Comparison of ENCODE assay signal across 13 cellular contexts in genomic region chr22:43042101-43042780, GRCh38. TPM values are rescaled to one million over a fixed set of nuclear protein-coding genes. Genes with fewer than 3 reads are reported as not detected.
A peak's percentile ranks its signal among the peaks of the same experiment; 100 is the strongest.
DNase-seq lines count a peak whose midpoint lies in the region; ATAC-seq, FAIRE-seq and TF ChIP-seq lines count a peak whose summit lies in the region.
"Had no signal": no experiment of that assay in that cellular context is flagged by ENCODE, and none has a peak within 500 bp of the region (broad histone marks: within the 10 kb centered on the region; RNA-seq: fewer than 3 reads in every experiment).

No MANE protein-coding gene starts in this region.

- POLR2A ChIA-PET in K562 (lab: Yijun Ruan, JAX): no interaction called here

- DNase-seq in H4 (ENCODE audit: low spot score) (peak; percentile 86), NCI-H2171 treated with DMSO at 0.1 percent for 48 hours (lab: John Stamatoyannopoulos, UW) (peak; percentile 96), K562 (ENCODE audit: extremely low read depth in 1 of 4, low spot score in 3 of 4) (no peak), osteocyte (ENCODE audit: extremely low spot score, unreplicated experiment) (no peak), right atrium auricular region (ENCODE audit: low spot score) (no peak)
- DNase-seq in stimulated activated CD4-positive, alpha-beta T cell treated with anti-CD3 and anti-CD28 coated beads, Interleukin-12 subunit alpha, Interleukin-12 subunit beta, amount 100 ng/mL, for 4 hours: no peak
- DNase-seq: activated CD8-positive, alpha-beta memory T cell treated with anti-CD3 and anti-CD28 coated beads, Interleukin-2, amount 50 U/mL, for 48 hours; CD4-positive, alpha-beta T cell; erythroblast; PC-3 had no signal

- CTCF ChIA-PET in K562 (lab: Yijun Ruan, JAX; ENCODE audit: low intra/inter-chr PET ratio): no interaction called here

- TF ChIP-seq RAD21 in K562 (CRISPR knock-in tag; conservative IDR thresholded peaks at IDR 0.05 in 1 of 2, IDR thresholded peaks at IDR 0.05 in 1 of 2): no peak

- H3K27me3 ChIP-seq in K562 (ENCODE audit: control insufficient read depth in 2 of 2, insufficient read depth in 2 of 2, low read length in 2 of 2): no peaks in the 10 kb centered on the region; a peak in 2 of 5 replicates
- no peaks in the 10 kb centered on the region for H3K27me3 ChIP-seq in right atrium auricular region
- H3K27me3 ChIP-seq: ascending aorta had no signal

- H3K4me2 ChIP-seq in K562 (ENCODE audit: insufficient read depth, low read length): no peak overlapping the region; the same call in 1 of the 2 replicates

- whole genome bisulfite sequencing in K562 (ENCODE audit: insufficient coverage, low coverage, missing lambda C conversion rate): 37% methylated on average over 18 of the region's 20 CpGs

- H3K36me3 ChIP-seq in K562 (ENCODE audit: control insufficient read depth, insufficient read depth, low read length) (no peaks in the 10 kb centered on the region), right atrium auricular region (no peaks in the 10 kb centered on the region)

- peak overlapping the region; percentile 12 for H3K4me3 Mint-ChIP-seq in osteocyte (ENCODE audit: unreplicated experiment)
- H3K4me3 Mint-ChIP-seq: CD4-positive, alpha-beta T cell had no signal

- peaks cover 0 to 15% of the 10 kb centered on the region in 2 experiments; a peak in 2 of 5 replicates for H3K4me1 ChIP-seq in K562 (replicated peaks in 1 of 2; ENCODE audit: control insufficient read depth in 2 of 2, insufficient read depth in 2 of 2, low read length in 2 of 2)
- H3K4me1 ChIP-seq in right atrium auricular region: no peaks in the 10 kb centered on the region
- H3K4me1 ChIP-seq: ascending aorta had no signal

- in situ Hi-C loops in K562 (cut with MboI): no loop called here

- H3K9me3 Mint-ChIP-seq in osteocyte (ENCODE audit: unreplicated experiment): no peaks in the 10 kb centered on the region
- H3K9me3 Mint-ChIP-seq: CD4-positive, alpha-beta T cell had no signal

- no peaks in the 10 kb centered on the region for H3K9me3 ChIP-seq in K562 (replicated peaks; ENCODE audit: control insufficient read depth, insufficient read depth, low read depth, low read length)
- H3K9me3 ChIP-seq in right atrium auricular region: no peaks in the 10 kb centered on the region
- H3K9me3 ChIP-seq: ascending aorta had no signal

- H3K27me3 Mint-ChIP-seq in osteocyte (ENCODE audit: unreplicated experiment): no peaks in the 10 kb centered on the region
- H3K27me3 Mint-ChIP-seq: CD4-positive, alpha-beta T cell had no signal

- no peak overlapping the region for H2AFZ ChIP-seq in K562 (ENCODE audit: low read depth, low read length)

- intact Hi-C loops in K562 (cut with micrococcal nuclease): no loop called here

- no peaks in the 10 kb centered on the region for H3K36me3 Mint-ChIP-seq in osteocyte (ENCODE audit: unreplicated experiment)

- peak overlapping the region; percentile 76 for H3K27ac Mint-ChIP-seq in osteocyte (ENCODE audit: unreplicated experiment)
- H3K27ac Mint-ChIP-seq: CD4-positive, alpha-beta T cell had no signal

- TF ChIP-seq CTCF in K562 (IDR thresholded peaks at IDR 0.05 in 2 of 3, conservative IDR thresholded peaks at IDR 0.05 in 1 of 3; ENCODE audit: insufficient read depth in 2 of 3, low read depth in 1 of 3, low read length in 3 of 3) (no peak), osteocyte (IDR thresholded peaks at IDR 0.05) (no peak), right atrium auricular region (IDR thresholded peaks at IDR 0.05) (no peak)

- FAIRE-seq in K562 (lab: Jason Lieb, UNC): no peak

- no peak overlapping the region for H3K27ac ChIP-seq in K562 (ENCODE audit: extremely low read depth, low read depth, low read length)
- no peak overlapping the region for H3K27ac ChIP-seq in right atrium auricular region
- H3K27ac ChIP-seq: ascending aorta had no signal

- no peaks in the 10 kb centered on the region for H4K20me1 ChIP-seq in K562 (replicated peaks; ENCODE audit: control insufficient read depth, insufficient read depth, low read length)

- peak overlapping the region in 1 of 2 experiments; percentile 35; a peak in 1 of 4 replicates for H3K9ac ChIP-seq in K562 (ENCODE audit: insufficient read depth in 1 of 2, low read depth in 2 of 2, low read length in 2 of 2)

- no peak for ATAC-seq in K562
- ATAC-seq in HG02884 (IDR thresholded peaks at IDR 0.05; ENCODE audit: unreplicated experiment): no peak
- ATAC-seq in GM21526 (IDR thresholded peaks at IDR 0.05; ENCODE audit: low FRiP score, unreplicated experiment): no peak
- ATAC-seq: PC-3 had no signal

- H3K4me3 ChIP-seq in K562: no peak overlapping the region
- H3K4me3 ChIP-seq in right atrium auricular region: no peak overlapping the region
- H3K4me3 ChIP-seq: ascending aorta had no signal

- no TSS peak for BruUV-seq in K562 (replicated peaks; lab: Mats Ljungman, UMichigan)

- peaks cover 17% of the 10 kb centered on the region for H3K4me1 Mint-ChIP-seq in osteocyte (ENCODE audit: unreplicated experiment)

- no peak for TF ChIP-seq EP300 in K562 (IDR thresholded peaks at IDR 0.05; ENCODE audit: low read length)

- TF ChIP-seq POLR2A in K562 (conservative IDR thresholded peaks at IDR 0.05): no peak

- H3K9me1 ChIP-seq in K562 (ENCODE audit: control insufficient read depth, insufficient read depth, low read length): no peaks in the 10 kb centered on the region

- no peaks in the 10 kb centered on the region for H3K79me2 ChIP-seq in K562 (ENCODE audit: control insufficient read depth, insufficient read depth, low read length)

TF ChIP-seq in K562, 482 proteins besides CTCF, POLR2A, EP300 and RAD21:
- TF ChIP-seq MAZ (CRISPR knock-in tag; conservative IDR thresholded peaks at IDR 0.05 in 1 of 2, IDR thresholded peaks at IDR 0.05 in 1 of 2) (no peak), C11orf30 (IDR thresholded peaks at IDR 0.05; ENCODE audit: low read depth) (peak; percentile 32; the same call in 1 of the 2 replicates), USF1 (CRISPR knock-in tag; IDR thresholded peaks at IDR 0.05) (peak; percentile 50), USF2 (CRISPR knock-in tag; IDR thresholded peaks at IDR 0.05) (peak; percentile 60; the same call in 1 of the 2 replicates)

RNA-seq across cellular contexts. Expression of gene PACSIN2, which starts 27.3 kb away (rescaled TPM):
- 52.4 and 56.9 TPM in 2 replicates for total RNA-seq in H4 (2014; rRNA removed; shearing (Covaris generic))
- 40.5 and 46.9 TPM in 2 replicates for total RNA-seq in K562 (2011; cell fraction: chromatin; rRNA removed; ENCODE audit: low replicate concordance)
- total RNA-seq in K562 (2011; cell fraction: nucleolus; rRNA removed): 24.3 and 27.1 TPM in 2 replicates
- 37.3 and 38.1 TPM in 2 replicates for total RNA-seq in K562 (2011; cell fraction: nucleoplasm; rRNA removed)
- total RNA-seq in K562 (2014; rRNA removed) (20.3 and 23.9 TPM in 2 replicates), K562 (2014; rRNA removed; fragmentation: Illumina TruSeq; extraction: Trizol) (18.4 and 19.2 TPM in 2 replicates), K562 (2015; rRNA removed; fragmentation: Illumina TruSeq; extraction: Trizol) (21.0 TPM in 2 replicates), K562 (2021) (39.1 and 45.1 TPM in 2 replicates), osteocyte (51.0 and 51.7 TPM in 2 replicates), right atrium auricular region (10 to 100 TPM; 66.3 to 89.8 TPM)
- polyA plus RNA-seq in K562 (2011; rRNA removed) (44.4 and 45.1 TPM in 2 replicates), K562 (2014; fragmentation: Illumina TruSeq; extraction: Trizol) (33.5 and 37.5 TPM in 2 replicates), K562 (2014; fragmentation: Nextera tagmentation; extraction: Ambion mirVana) (under 1 TPM; 0.45 to 0.83 TPM), K562 (2014; rRNA removed) (31.8 and 36.3 TPM in 2 replicates)
- 38.0 and 44.7 TPM in 2 replicates for polyA plus RNA-seq in K562 (2011; cell fraction: cytosol; rRNA removed)
- 53.1 and 58.4 TPM in 2 replicates for polyA plus RNA-seq in K562 (2011; cell fraction: nucleus; rRNA removed)
- polyA plus RNA-seq in K562 (2012): 31.0 and 53.1 TPM in 2 replicates
- 23.9 and 28.8 TPM in 2 replicates for polyA minus RNA-seq in K562 (2011; rRNA and poly(A)+ RNA removed)
- 13.7 and 17.0 TPM in 2 replicates for polyA minus RNA-seq in K562 (2011; cell fraction: cytosol; rRNA and poly(A)+ RNA removed)
- 9.4 and 14.0 TPM in 2 replicates for polyA minus RNA-seq in K562 (2011; cell fraction: nucleus; rRNA and poly(A)+ RNA removed)

RNA-seq across cellular contexts. Expression of gene TTLL1, which starts 47.0 kb away (rescaled TPM):
- total RNA-seq in H4 (2014; rRNA removed; shearing (Covaris generic)): 3.5 and 7.1 TPM in 2 replicates
- total RNA-seq in K562 (2011; cell fraction: chromatin; rRNA removed; ENCODE audit: low replicate concordance): 0.49 and 0.81 TPM in 2 replicates
- total RNA-seq in K562 (2011; cell fraction: nucleolus; rRNA removed): 0.33 and 0.66 TPM in 2 replicates
- 0.37 TPM in 1 of 2 replicates, not detected in the other for total RNA-seq in K562 (2011; cell fraction: nucleoplasm; rRNA removed)
- 0.14 and 0.29 TPM in 2 replicates for total RNA-seq in K562 (2014; rRNA removed)
- total RNA-seq in K562 (2014; rRNA removed; fragmentation: Illumina TruSeq; extraction: Trizol): 0.22 and 0.25 TPM in 2 replicates
- total RNA-seq in K562 (2015; rRNA removed; fragmentation: Illumina TruSeq; extraction: Trizol): 0.19 and 0.43 TPM in 2 replicates
- 0.16 and 0.29 TPM in 2 replicates for total RNA-seq in K562 (2021)
- 0.85 and 1.7 TPM in 2 replicates for polyA plus RNA-seq in K562 (2011; rRNA removed)
- 0.94 and 2.0 TPM in 2 replicates for polyA plus RNA-seq in K562 (2011; cell fraction: cytosol; rRNA removed)
- 0.64 and 1.2 TPM in 2 replicates for polyA plus RNA-seq in K562 (2011; cell fraction: nucleus; rRNA removed)
- polyA plus RNA-seq in K562 (2012): 0.43 and 2.2 TPM in 2 replicates
- 0.26 and 0.36 TPM in 2 replicates for polyA plus RNA-seq in K562 (2014; fragmentation: Illumina TruSeq; extraction: Trizol)
- under 1 TPM; 0.06 to 0.08 TPM for polyA plus RNA-seq in K562 (2014; fragmentation: Nextera tagmentation; extraction: Ambion mirVana)
- polyA plus RNA-seq in K562 (2014; rRNA removed): 0.17 and 0.76 TPM in 2 replicates
- polyA minus RNA-seq in K562 (2011; rRNA and poly(A)+ RNA removed): 0.63 and 1.1 TPM in 2 replicates
- polyA minus RNA-seq in K562 (2011; cell fraction: cytosol; rRNA and poly(A)+ RNA removed): not detected in 2 replicates
- 0.27 and 0.44 TPM in 2 replicates for polyA minus RNA-seq in K562 (2011; cell fraction: nucleus; rRNA and poly(A)+ RNA removed)
- total RNA-seq in osteocyte: 16.5 and 21.5 TPM in 2 replicates
- 1 to 10 TPM; 4.4 to 5.2 TPM for total RNA-seq in right atrium auricular region

Comparison
In these comparisons a context has a peak if more than half of its experiments do, and no peak if none do; other contexts are left out.
1. DNase-seq: peak in H4 (single experiment) and NCI-H2171 treated with DMSO at 0.1 percent for 48 hours (single experiment); none in K562 (0 of 4), osteocyte (single experiment), right atrium auricular region (single experiment) and stimulated activated CD4-positive, alpha-beta T cell treated with anti-CD3 and anti-CD28 coated beads, Interleukin-12 subunit alpha, Interleukin-12 subunit beta, amount 100 ng/mL, for 4 hours (single experiment).